Comparison of ENCODE assay signal across 8 cellular contexts in genomic region chr2:64653174-64654062, GRCh38. TPM values are rescaled to one million over a fixed set of nuclear protein-coding genes. Genes with fewer than 3 reads are reported as not detected.
DNase-seq lines count a peak whose midpoint lies in the region; ATAC-seq, FAIRE-seq and TF ChIP-seq lines count a peak whose summit lies in the region.

A gene with protein sequence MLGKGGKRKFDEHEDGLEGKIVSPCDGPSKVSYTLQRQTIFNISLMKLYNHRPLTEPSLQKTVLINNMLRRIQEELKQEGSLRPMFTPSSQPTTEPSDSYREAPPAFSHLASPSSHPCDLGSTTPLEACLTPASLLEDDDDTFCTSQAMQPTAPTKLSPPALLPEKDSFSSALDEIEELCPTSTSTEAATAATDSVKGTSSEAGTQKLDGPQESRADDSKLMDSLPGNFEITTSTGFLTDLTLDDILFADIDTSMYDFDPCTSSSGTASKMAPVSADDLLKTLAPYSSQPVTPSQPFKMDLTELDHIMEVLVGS (minus strand): TSS chr2:64653913. CDS start chr2:64636871, 17,042 bp downstream.

- no peaks in the 10 kb centered on the region for H3K9me3 ChIP-seq in kidney (ENCODE audit: control insufficient read depth in 1 of 2, low read length in 2 of 2)

- intact Hi-C loops in activated B cell treated with CpG ODN at 0.5 μM for 24 hours (cut with micrococcal nuclease) (loop anchor here (1.0 kb wide), 6 partner anchors 10 to 178 kb away; no protein-coding TSS in a partner anchor), kidney (cut with DNase I) (loop anchor here (5.0 kb wide), 1 partner anchor 204 kb away; no protein-coding TSS in a partner anchor)

- no peaks in the 10 kb centered on the region for H3K27me3 Mint-ChIP-seq in activated B cell treated with CpG ODN at 0.5 μM for 24 hours

- FAIRE-seq in kidney (lab: Jason Lieb, UNC) = no peak

- peaks cover 41% of the 10 kb centered on the region for H3K4me1 ChIP-seq in ACC112 (ENCODE audit: control insufficient read depth, insufficient read depth, low read length, unreplicated experiment)
- peaks cover 13 to 24% of the 10 kb centered on the region in 2 donors for H3K4me1 ChIP-seq in kidney (ENCODE audit: control insufficient read depth in 1 of 2, insufficient read depth in 1 of 2, low read depth in 1 of 2, low read length in 2 of 2)

- TF ChIP-seq CTCF in activated B cell treated with CpG ODN at 0.5 μM for 24 hours (IDR thresholded peaks at IDR 0.05) (no peak), kidney (IDR thresholded peaks at IDR 0.05; ENCODE audit: borderline replicate concordance, extremely low read depth, insufficient read depth) (peak; percentile 11)

- DNase-seq in NCI-H2227 treated with DMSO at 0.1 percent for 48 hours (lab: John Stamatoyannopoulos, UW) (peak; percentile 80), activated B cell treated with CpG ODN at 0.5 μM for 24 hours (peak; percentile 84), caudate nucleus (lab: John Stamatoyannopoulos, UW) (peak in 59 of 61 donors; percentile 36 to 89 (median 76)), kidney (peak; percentile 98)
- peak; percentile 71 to 74 for DNase-seq in stimulated activated CD4-positive, alpha-beta T cell treated with anti-CD3 and anti-CD28 coated beads, Interleukin-15, amount 100 ng/mL, for 1 hour (ENCODE audit: low read depth in 1 of 2, low spot score in 1 of 2)

- peaks cover 82% of the 10 kb centered on the region for H3K4me1 Mint-ChIP-seq in activated B cell treated with CpG ODN at 0.5 μM for 24 hours

- H3K27ac Mint-ChIP-seq in activated B cell treated with CpG ODN at 0.5 μM for 24 hours = peak within 1 kb of the TSS; percentile 93

- CTCF ChIA-PET in activated B cell treated with CpG ODN at 0.5 μM for 24 hours (lab: Charles Lee) = interaction anchor here (0.6 to 6.2 kb wide), 25 partner anchors 9 to 400 kb away, joined by 3 to 52 read pairs (median 3); partner anchors contain the start of gene AFTPH

- peak within 1 kb of the TSS; percentile 83 for H3K27ac ChIP-seq in ACC112 (ENCODE audit: low read depth, low read length)
- H3K27ac ChIP-seq in caudate nucleus (ENCODE audit: low read depth, low read length) = peak within 1 kb of the TSS; percentile 95
- H3K27ac ChIP-seq in kidney (ENCODE audit: low read depth in 2 of 2, low read length in 2 of 2) = peak within 1 kb of the TSS; percentile 99

- peak within 1 kb of the TSS; percentile 65 for H2AFZ ChIP-seq in ACC112 (ENCODE audit: low read length, unreplicated experiment)

- peak within 1 kb of the TSS; percentile 75 to 89 for H3K9ac ChIP-seq in kidney (ENCODE audit: low read length in 2 of 2)

- H3K27me3 ChIP-seq in ACC112 (ENCODE audit: insufficient read depth, low read length) = no peaks in the 10 kb centered on the region

- peak within 1 kb of the TSS; percentile 91 for H3K4me3 Mint-ChIP-seq in activated B cell treated with CpG ODN at 0.5 μM for 24 hours

- H3K79me2 ChIP-seq in ACC112 (ENCODE audit: control insufficient read depth, insufficient read depth, low read length, unreplicated experiment) = peaks cover 61% of the 10 kb centered on the region

- POLR2A ChIA-PET in activated B cell treated with CpG ODN at 0.5 μM for 24 hours (lab: Charles Lee) = interaction anchor here (0.5 to 15.4 kb wide), 57 partner anchors 9 to 574 kb away, joined by 3 to 439 read pairs (median 6); partner anchors contain the start of genes ACTR2, AFTPH and CEP68

- no peaks in the 10 kb centered on the region for H3K36me3 ChIP-seq in ACC112 (ENCODE audit: insufficient read depth, low read length)
- no peaks in the 10 kb centered on the region for H3K36me3 ChIP-seq in kidney (ENCODE audit: control insufficient read depth in 1 of 2, insufficient read depth in 2 of 2, low read length in 2 of 2)

- ATAC-seq in GM18873 (IDR thresholded peaks at IDR 0.05; ENCODE audit: low FRiP score, unreplicated experiment) = peak; percentile 46
- peak; percentile 65 for ATAC-seq in HG03135 (IDR thresholded peaks at IDR 0.05; ENCODE audit: unreplicated experiment)
- ATAC-seq in activated B cell treated with CpG ODN at 0.5 μM for 24 hours (ENCODE audit: low read depth) = peak; percentile 79

- no peaks in the 10 kb centered on the region for H3K9me3 Mint-ChIP-seq in activated B cell treated with CpG ODN at 0.5 μM for 24 hours

- H3K36me3 Mint-ChIP-seq in activated B cell treated with CpG ODN at 0.5 μM for 24 hours (ENCODE audit: low read depth) = peaks cover 7% of the 10 kb centered on the region

- H3K4me3 ChIP-seq in ACC112 (ENCODE audit: low read depth, low read length) (peak within 1 kb of the TSS; percentile 98), kidney (ENCODE audit: low read length in 2 of 2) (peak within 1 kb of the TSS; percentile 78 to 86)

RNA-seq across cellular contexts. Expression of the gene that starts here (rescaled TPM):
- 45.6 and 47.3 TPM in 2 replicates for total RNA-seq in activated B cell treated with CpG ODN at 0.5 μM for 24 hours
- total RNA-seq in kidney = 21.1 TPM
- polyA plus RNA-seq in kidney (ENCODE audit: insufficient read depth, low read depth, low replicate concordance) = 6.2 TPM

Comparison
In these comparisons a context has a peak if more than half of its experiments do, and no peak if none do; other contexts are left out.
1. Peak in every context shown above with its lines: DNase-seq, ATAC-seq, H3K4me3 ChIP-seq and H3K27ac ChIP-seq.